19 cellular contexts compared by ENCODE assay signal in genomic region chr4:184150102-184150839, GRCh38.
DNase-seq lines count a peak whose midpoint lies in the region; ATAC-seq, FAIRE-seq and TF ChIP-seq lines count a peak whose summit lies in the region.
"Had no signal": no experiment of that assay in that cellular context is flagged by ENCODE, and none has a peak within 500 bp of the region (broad histone marks: within the 10 kb centered on the region; RNA-seq: fewer than 3 reads in every experiment).

No MANE protein-coding gene starts in this region.

- intact Hi-C loops in body of pancreas (cut with DNase I): no loop called here
- intact Hi-C loops in HepG2 (cut with micrococcal nuclease; ENCODE audit: unreplicated experiment): no loop called here

- no peak for FAIRE-seq in HepG2 (lab: Jason Lieb, UNC)
- FAIRE-seq: D721Med had no signal

- no peak overlapping the region for H3K9ac ChIP-seq in HepG2 (ENCODE audit: insufficient read depth, low read depth, low read length)

- peak in 2 of 4 donors; percentile 34 to 55 for DNase-seq in body of pancreas
- peak; percentile 9 for DNase-seq in HepG2 (ENCODE audit: low spot score)
- DNase-seq in upper lobe of left lung: peak in 1 of 2 donors; percentile 46
- DNase-seq in epidermal melanocyte (ENCODE audit: insufficient read length, low spot score): no peak
- DNase-seq: BE2C; CD4-positive, alpha-beta memory T cell; IMR-90; Kasumi-1; NCI-H1105 treated with DMSO at 0.1 percent for 48 hours; NCI-H187; NCI-H446; NCI-H748 treated with DMSO at 0.1 percent for 48 hours; Peyer's patch; SHP77 had no signal

- H3K4me3 ChIP-seq in body of pancreas: no peak overlapping the region
- H3K4me3 ChIP-seq in HepG2 (replicated peaks in 1 of 3; ENCODE audit: insufficient read depth in 1 of 3, low read depth in 2 of 3, low read length in 3 of 3): no peak overlapping the region
- H3K4me3 ChIP-seq in neutrophil (ENCODE audit: low read depth in 1 of 2, low read length in 1 of 2): no peak overlapping the region
- H3K4me3 ChIP-seq in upper lobe of left lung: no peak overlapping the region
- H3K4me3 ChIP-seq: HAP-1, Peyer's patch had no signal

- WGBS in body of pancreas, 2 donors: 30% methylated on average over 7 of the region's 7 CpGs
- WGBS in HepG2 (ENCODE audit: low lambda C conversion rate): 0% methylated on average over 7 of the region's 7 CpGs
- 51 to 53% methylated on average over 7 of the region's 7 CpGs for WGBS in upper lobe of left lung, 2 donors

- H3K27me3 ChIP-seq in body of pancreas: no peaks in the 10 kb centered on the region
- peaks cover 1 to 9% of the 10 kb centered on the region in 2 experiments; a peak in 1 of 5 replicates for H3K27me3 ChIP-seq in HepG2 (ENCODE audit: control insufficient read depth in 1 of 2, insufficient read depth in 2 of 2, low read length in 2 of 2)
- H3K27me3 ChIP-seq in neutrophil: no peaks in the 10 kb centered on the region
- no peaks in the 10 kb centered on the region for H3K27me3 ChIP-seq in upper lobe of left lung
- H3K27me3 ChIP-seq: BE2C, Peyer's patch had no signal

- no TSS peak for BruUV-seq in HepG2 (replicated peaks; lab: Mats Ljungman, UMichigan)

- H3K9me3 ChIP-seq in body of pancreas: no peaks in the 10 kb centered on the region
- no peaks in the 10 kb centered on the region for H3K9me3 ChIP-seq in HepG2 (ENCODE audit: low read length)
- no peaks in the 10 kb centered on the region for H3K9me3 ChIP-seq in neutrophil
- no peaks in the 10 kb centered on the region for H3K9me3 ChIP-seq in upper lobe of left lung
- H3K9me3 ChIP-seq: BE2C, HAP-1, Peyer's patch had no signal

- H3K36me3 ChIP-seq in body of pancreas (replicated peaks in 1 of 2; ENCODE audit: insufficient read depth in 1 of 2, low read depth in 2 of 2): no peaks in the 10 kb centered on the region
- no peaks in the 10 kb centered on the region for H3K36me3 ChIP-seq in HepG2 (replicated peaks in 1 of 2; ENCODE audit: control insufficient read depth in 1 of 2, insufficient read depth in 2 of 2, low read length in 2 of 2)
- H3K36me3 ChIP-seq in neutrophil: no peaks in the 10 kb centered on the region
- H3K36me3 ChIP-seq in upper lobe of left lung: no peaks in the 10 kb centered on the region
- H3K36me3 ChIP-seq: BE2C, HAP-1, Peyer's patch had no signal

- CTCF ChIA-PET in HepG2 (lab: Yijun Ruan, JAX; ENCODE audit: low intra/inter-chr PET ratio, low total read pairs): no interaction called here

- H3K27ac ChIP-seq in body of pancreas (peak overlapping the region in 3 of 4 donors; percentile 25 to 66 (median 52)), HepG2 (ENCODE audit: extremely low read length, insufficient read depth, low read length) (no peak overlapping the region), neutrophil (peak overlapping the region; percentile 56), upper lobe of left lung (peak overlapping the region in 3 of 4 donors; percentile 62 to 72 (median 65))

- 0 out of 2 replicates have a peak overlapping the region, but pooled peaks have one; percentile 13 for H3K4me2 ChIP-seq in HepG2 (ENCODE audit: low read depth, low read length)

- ATAC-seq in body of pancreas (peak; percentile 75), HepG2 (peak; percentile 68), upper lobe of left lung (ENCODE audit: low FRiP score in 2 of 2) (peak; percentile 35 to 80), GM21786 (IDR thresholded peaks at IDR 0.05; ENCODE audit: unreplicated experiment) (no peak), GM21529 (IDR thresholded peaks at IDR 0.05; ENCODE audit: unreplicated experiment) (no peak)

- TF ChIP-seq EP300 in HepG2 (IDR thresholded peaks at IDR 0.05; ENCODE audit: low read depth in 2 of 2, low read length in 2 of 2): 0 out of 4 replicates have a peak, but pooled peaks of 1 of the 2 experiments have one; percentile 19
- TF ChIP-seq EP300 in HepG2 (CRISPR knock-in tag; IDR thresholded peaks at IDR 0.05; ENCODE audit: borderline replicate concordance): no peak
- TF ChIP-seq EP300 in upper lobe of left lung (IDR thresholded peaks at IDR 0.05): peak in 1 of 4 donors; percentile 36

- no peaks in the 10 kb centered on the region for H3K79me2 ChIP-seq in HepG2 (ENCODE audit: insufficient read depth, low read length)

- no peak for TF ChIP-seq CTCF in body of pancreas (IDR thresholded peaks at IDR 0.05)
- TF ChIP-seq CTCF in HepG2 (CRISPR knock-in tag; IDR thresholded peaks at IDR 0.05): no peak
- no peak for TF ChIP-seq CTCF in neutrophil (IDR thresholded peaks at IDR 0.05)
- no peak for TF ChIP-seq CTCF in upper lobe of left lung (IDR thresholded peaks at IDR 0.05)

- TF ChIP-seq RAD21 in HepG2 (CRISPR knock-in tag; IDR thresholded peaks at IDR 0.05): no peak

- no peak for TF ChIP-seq POLR2A in body of pancreas (IDR thresholded peaks at IDR 0.05)
- TF ChIP-seq POLR2A in HepG2 (IDR thresholded peaks at IDR 0.05; ENCODE audit: insufficient read depth in 1 of 2, low read depth in 2 of 2, low read length in 2 of 2): no peak
- TF ChIP-seq POLR2A in upper lobe of left lung (IDR thresholded peaks at IDR 0.05): no peak

- POLR2A ChIA-PET in HepG2 (lab: Yijun Ruan, JAX): no interaction called here

- H4K20me1 ChIP-seq in HepG2 (ENCODE audit: insufficient read depth, low read length): no peaks in the 10 kb centered on the region

- in situ Hi-C loops in HepG2 (cut with HindIII; ENCODE audit: extremely low pct_ligation_motif_present, low pct_unique_long_range_greater_than_20kb): no loop called here

- H3K4me1 ChIP-seq in body of pancreas: peaks cover 14% of the 10 kb centered on the region
- peaks cover 10% of the 10 kb centered on the region for H3K4me1 ChIP-seq in HepG2 (ENCODE audit: insufficient read depth, low read length)
- H3K4me1 ChIP-seq in neutrophil (ENCODE audit: control insufficient read depth in 1 of 2, insufficient read depth in 1 of 2, low read depth in 1 of 2, low read length in 1 of 2): peaks cover 60 to 68% of the 10 kb centered on the region in 2 experiments
- H3K4me1 ChIP-seq in upper lobe of left lung: peaks cover 0 to 20% (median 4%) of the 10 kb centered on the region in 4 donors
- H3K4me1 ChIP-seq: HAP-1 had no signal

- H2AFZ ChIP-seq in HepG2 (ENCODE audit: low read length): no peak overlapping the region

TF ChIP-seq in HepG2, 621 proteins besides CTCF, POLR2A, EP300 and RAD21:
- TF ChIP-seq CBFB (CRISPR knock-in tag; IDR thresholded peaks at IDR 0.05): no peak
- TF ChIP-seq PHF21A (CRISPR knock-in tag; IDR thresholded peaks at IDR 0.05): no peak
- TF ChIP-seq YY1 (IDR thresholded peaks at IDR 0.05; ENCODE audit: insufficient read depth, insufficient replicate concordance, low read depth, low read length): no peak
- TF ChIP-seq RARA (CRISPR knock-in tag; IDR thresholded peaks at IDR 0.05): 0 out of 2 replicates have a peak, but pooled peaks have one; percentile 18
- no peak for TF ChIP-seq ZNF232 (CRISPR knock-in tag; IDR thresholded peaks at IDR 0.05; ENCODE audit: borderline replicate concordance)
- 0 out of 2 replicates have a peak, but pooled peaks have one; percentile 26 for TF ChIP-seq HMG20A (CRISPR knock-in tag; IDR thresholded peaks at IDR 0.05; ENCODE audit: borderline replicate concordance)
- peak; percentile 22; the same call in 1 of the 2 replicates for TF ChIP-seq CEBPB (IDR thresholded peaks at IDR 0.05; ENCODE audit: borderline replicate concordance, low read depth, low read length)
- 0 out of 2 replicates have a peak, but pooled peaks have one; percentile 27 for TF ChIP-seq HNF4A (CRISPR knock-in tag; IDR thresholded peaks at IDR 0.05)
- TF ChIP-seq MAF1 (CRISPR knock-in tag; IDR thresholded peaks at IDR 0.05; ENCODE audit: borderline replicate concordance): no peak
- no peak for TF ChIP-seq ESRRA (CRISPR knock-in tag; IDR thresholded peaks at IDR 0.05; ENCODE audit: low read depth)
- no peak for TF ChIP-seq FOXA1 (IDR thresholded peaks at IDR 0.05)
- 0 out of 2 replicates have a peak, but pooled peaks have one; percentile 26 for TF ChIP-seq FOXA1 (CRISPR knock-in tag; IDR thresholded peaks at IDR 0.05)
- TF ChIP-seq ETV5 (CRISPR knock-in tag; IDR thresholded peaks at IDR 0.05; ENCODE audit: borderline replicate concordance): no peak
- TF ChIP-seq HNRNPH1 (optimal IDR thresholded peaks at IDR 0.05; ENCODE audit: low read depth, low read length): no peak
- TF ChIP-seq ZNF430 (CRISPR knock-in tag; IDR thresholded peaks at IDR 0.05): no peak
- no peak for TF ChIP-seq GZF1 (CRISPR knock-in tag; IDR thresholded peaks at IDR 0.05)
- TF ChIP-seq ZBTB20 (CRISPR knock-in tag; IDR thresholded peaks at IDR 0.05; ENCODE audit: borderline replicate concordance, low read depth): no peak
- peak; percentile 47; the same call in 1 of the 2 replicates for TF ChIP-seq FOXA3 (CRISPR knock-in tag; IDR thresholded peaks at IDR 0.05)
- TF ChIP-seq HNF4G (IDR thresholded peaks at IDR 0.05; ENCODE audit: borderline replicate concordance, low read depth, low read length): no peak
- no peak for TF ChIP-seq HNF4G (CRISPR knock-in tag; IDR thresholded peaks at IDR 0.05; ENCODE audit: borderline replicate concordance, low read depth)
- no peak for TF ChIP-seq ZNF274 (CRISPR knock-in tag; IDR thresholded peaks at IDR 0.05)
- TF ChIP-seq, protein P1, sequence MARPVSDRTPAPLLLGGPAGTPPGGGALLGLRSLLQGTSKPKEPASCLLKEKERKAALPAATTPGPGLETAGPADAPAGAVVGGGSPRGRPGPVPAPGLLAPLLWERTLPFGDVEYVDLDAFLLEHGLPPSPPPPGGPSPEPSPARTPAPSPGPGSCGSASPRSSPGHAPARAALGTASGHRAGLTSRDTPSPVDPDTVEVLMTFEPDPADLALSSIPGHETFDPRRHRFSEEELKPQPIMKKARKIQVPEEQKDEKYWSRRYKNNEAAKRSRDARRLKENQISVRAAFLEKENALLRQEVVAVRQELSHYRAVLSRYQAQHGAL (CRISPR knock-in tag; IDR thresholded peaks at IDR 0.05; ENCODE audit: not compliant biosample characterization): no peak
- no peak for TF ChIP-seq ATAD3A (CRISPR knock-in tag; IDR thresholded peaks at IDR 0.05)
- no peak for TF ChIP-seq THRA (CRISPR knock-in tag; IDR thresholded peaks at IDR 0.05; ENCODE audit: borderline replicate concordance)

Comparison
In these comparisons a context has a peak if more than half of its experiments do, and no peak if none do; other contexts are left out.
1. ATAC-seq: peak in body of pancreas (single experiment), HepG2 (single experiment) and upper lobe of left lung (2 of 2); none in GM21786 (single experiment) and GM21529 (single experiment).